ENCODE assay signal across 15 cellular contexts in genomic region chr1:118927421-118927820, GRCh38.
DNase-seq lines count a peak whose midpoint lies in the region; ATAC-seq and TF ChIP-seq lines count a peak whose summit lies in the region.
"Had no signal": no experiment of that assay in that cellular context is flagged by ENCODE, and none has a peak within 500 bp of the region (broad histone marks: within the 10 kb centered on the region; RNA-seq: fewer than 3 reads in every experiment).

No MANE protein-coding gene starts in this region.

- in situ Hi-C loops in KBM-7 (cut with MboI; ENCODE audit: low pct_unique_long_range_greater_than_20kb, low sequenced_read_pairs) = no loop called here

- DNase-seq in AG10803 (ENCODE audit: low read depth) (peak; percentile 72), EH (ENCODE audit: low read depth) (peak; percentile 16), M059J (ENCODE audit: low read depth) (peak; percentile 52), renal cortical epithelial cell (ENCODE audit: low read depth) (peak; percentile 22), KBM-7 (no peak), DMS114 treated with DMSO at 0.1 percent for 48 hours (lab: John Stamatoyannopoulos, UW; ENCODE audit: unreplicated experiment) (no peak)
- DNase-seq: ACHN; BE2C; CD8-positive, alpha-beta T cell; COR-L47; DND-41; H9 had no signal

- H3K4me3 ChIP-seq in AG10803 (ENCODE audit: low read length) = no peak overlapping the region
- H3K4me3 ChIP-seq: GM12878, GM23338 had no signal

- no peak for ATAC-seq in GM19023 (IDR thresholded peaks at IDR 0.05; ENCODE audit: unreplicated experiment)
- ATAC-seq: CD8-positive, alpha-beta T cell; GM23338 had no signal

- TF ChIP-seq CTCF in AG10803 (conservative IDR thresholded peaks at IDR 0.05; ENCODE audit: low read length) = no peak

Comparison
In these comparisons a context has a peak if more than half of its experiments do, and no peak if none do; other contexts are left out.
1. DNase-seq: peak in AG10803 (single experiment), EH (single experiment), M059J (single experiment) and renal cortical epithelial cell (single experiment); none in KBM-7 (single experiment) and DMS114 treated with DMSO at 0.1 percent for 48 hours (single experiment).